In genomic region chr11:19200410-19201201, GRCh38 we compare ENCODE assay signal across 11 cellular contexts. TPM values are rescaled to one million over a fixed set of nuclear protein-coding genes. Genes with fewer than 3 reads are reported as not detected.
DNase-seq lines count a peak whose midpoint lies in the region; ATAC-seq, FAIRE-seq and TF ChIP-seq lines count a peak whose summit lies in the region.
"Had no signal": no experiment of that assay in that cellular context is flagged by ENCODE, and none has a peak within 500 bp of the region (broad histone marks: within the 10 kb centered on the region; RNA-seq: fewer than 3 reads in every experiment).

No MANE protein-coding gene starts in this region.

- peaks cover 3% of the 10 kb centered on the region for H3K27me3 Mint-ChIP-seq in activated CD8-positive, alpha-beta memory T cell treated with anti-CD3 and anti-CD28 coated beads, Interleukin-2, amount 10 ng/mL, durations not matched to agents 7 days and 5 days
- peaks cover 5% of the 10 kb centered on the region; the same call in 1 of the 2 replicates for H3K27me3 Mint-ChIP-seq in H9 (ENCODE audit: low read depth)

- DNase-seq in HPDE6-E6E7 (ENCODE audit: extremely low spot score) (peak; percentile 63), RWPE2 (ENCODE audit: low spot score) (no peak), fibroblast of pulmonary artery (ENCODE audit: low read depth) (peak; percentile 75), gastrocnemius medialis (peak; percentile 63 to 74), NCI-H774 (lab: John Stamatoyannopoulos, UW) (no peak), H9 (no peak), GM12892 (ENCODE audit: insufficient read length) (no peak)
- no peak for DNase-seq in activated CD8-positive, alpha-beta memory T cell treated with anti-CD3 and anti-CD28 coated beads, Interleukin-2, amount 10 ng/mL, durations not matched to agents 7 days and 5 days
- DNase-seq: activated CD8-positive, alpha-beta T cell treated with anti-CD3 and anti-CD28 coated beads for 36 hours had no signal

- no peak overlapping the region for H3K23ac ChIP-seq in H9 (ENCODE audit: insufficient read length, low read depth, low read length)

- H2BK5ac ChIP-seq in H9 (ENCODE audit: insufficient read length, low read length): no peak overlapping the region

- no peaks in the 10 kb centered on the region for H3K79me2 ChIP-seq in H9 (ENCODE audit: insufficient read depth, low read length)

- H3K14ac ChIP-seq in H9 (ENCODE audit: insufficient read depth, low read length): no peak overlapping the region

- TF ChIP-seq CTCF in RWPE2 (IDR thresholded peaks at IDR 0.05; ENCODE audit: poor library complexity, severe bottlenecking): no peak
- no peak for TF ChIP-seq CTCF in fibroblast of pulmonary artery (IDR thresholded peaks at IDR 0.05; ENCODE audit: low read length, missing control alignments)
- no peak for TF ChIP-seq CTCF in gastrocnemius medialis (IDR thresholded peaks at IDR 0.05 in 4 of 5, conservative IDR thresholded peaks at IDR 0.05 in 1 of 5)
- TF ChIP-seq CTCF in H9 (conservative IDR thresholded peaks at IDR 0.05): no peak

- H3K27ac ChIP-seq in RWPE2 (ENCODE audit: poor library complexity, severe bottlenecking) (no peak overlapping the region), gastrocnemius medialis (peak overlapping the region; percentile 90 to 94 (median 94)), H9 (ENCODE audit: insufficient read length, low read depth, low read length) (no peak overlapping the region)

- no peaks in the 10 kb centered on the region for H3K79me1 ChIP-seq in H9 (ENCODE audit: insufficient read depth, low read depth, low read length, poor library complexity, severe bottlenecking)

- CTCF ChIA-PET in activated CD8-positive, alpha-beta memory T cell treated with anti-CD3 and anti-CD28 coated beads, Interleukin-2, amount 10 ng/mL, durations not matched to agents 7 days and 5 days (lab: Charles Lee): interaction anchor here (0.7 kb wide), 1 partner anchor 10 kb away, joined by 3 read pairs; no protein-coding TSS in a partner anchor

- intact Hi-C loops in gastrocnemius medialis (cut with DNase I; ENCODE audit: low total_unique reads): no loop called here

- H3K4ac ChIP-seq in H9 (ENCODE audit: low read depth, low read length): no peak overlapping the region

- no peaks in the 10 kb centered on the region for H3K36me3 Mint-ChIP-seq in activated CD8-positive, alpha-beta memory T cell treated with anti-CD3 and anti-CD28 coated beads, Interleukin-2, amount 10 ng/mL, durations not matched to agents 7 days and 5 days
- peaks cover 0 to 3% (median 0%) of the 10 kb centered on the region in 3 experiments; a peak in 1 of 7 replicates for H3K36me3 Mint-ChIP-seq in H9 (ENCODE audit: insufficient read depth in 1 of 3, low read depth in 3 of 3)

- H2BK15ac ChIP-seq in H9 (ENCODE audit: low read depth, low read length): no peak overlapping the region

- no peak overlapping the region for H3K9ac ChIP-seq in H9 (ENCODE audit: extremely low read depth, insufficient read length, low read length)

- H3K27me3 ChIP-seq in RWPE2 (ENCODE audit: insufficient read depth, poor library complexity, severe bottlenecking) (no peaks in the 10 kb centered on the region), gastrocnemius medialis (no peaks in the 10 kb centered on the region), H9 (ENCODE audit: insufficient read depth, low read length) (no peaks in the 10 kb centered on the region)

- no peaks in the 10 kb centered on the region for H3K9me3 Mint-ChIP-seq in activated CD8-positive, alpha-beta memory T cell treated with anti-CD3 and anti-CD28 coated beads, Interleukin-2, amount 10 ng/mL, durations not matched to agents 7 days and 5 days (ENCODE audit: low read depth)
- peaks cover 0 to 7% of the 10 kb centered on the region in 2 experiments; a peak in 2 of 5 replicates for H3K9me3 Mint-ChIP-seq in H9
- H3K9me3 Mint-ChIP-seq: activated CD8-positive, alpha-beta T cell treated with anti-CD3 and anti-CD28 coated beads for 36 hours; central memory CD8-positive, alpha-beta T cell had no signal

- H3K9me3 ChIP-seq in RWPE2 (ENCODE audit: severe bottlenecking): no peaks in the 10 kb centered on the region
- no peaks in the 10 kb centered on the region for H3K9me3 ChIP-seq in gastrocnemius medialis
- no peaks in the 10 kb centered on the region for H3K9me3 ChIP-seq in H9 (ENCODE audit: control insufficient read depth, low read depth, low read length)

- H3K18ac ChIP-seq in H9 (ENCODE audit: insufficient read length, low read depth, low read length): no peak overlapping the region

- ATAC-seq in RWPE2 (ENCODE audit: low read depth): peak; percentile 85
- ATAC-seq in gastrocnemius medialis: peak; percentile 65 to 69
- ATAC-seq in activated CD8-positive, alpha-beta memory T cell treated with anti-CD3 and anti-CD28 coated beads, Interleukin-2, amount 10 ng/mL, durations not matched to agents 7 days and 5 days: no peak
- ATAC-seq: activated CD8-positive, alpha-beta T cell treated with anti-CD3 and anti-CD28 coated beads for 36 hours had no signal

- H3K4me3 ChIP-seq in RWPE2 (ENCODE audit: severe bottlenecking) (no peak overlapping the region), fibroblast of pulmonary artery (replicated peaks; ENCODE audit: low read depth, low read length) (no peak overlapping the region), gastrocnemius medialis (peak overlapping the region in 3 of 4 donors; percentile 34 to 42 (median 37))

- H3T11ph ChIP-seq in H9 (ENCODE audit: low read length): no peak overlapping the region

- no peak overlapping the region for H3K27ac Mint-ChIP-seq in activated CD8-positive, alpha-beta memory T cell treated with anti-CD3 and anti-CD28 coated beads, Interleukin-2, amount 10 ng/mL, durations not matched to agents 7 days and 5 days
- H3K27ac Mint-ChIP-seq in H9: no peak overlapping the region
- H3K27ac Mint-ChIP-seq: activated CD8-positive, alpha-beta T cell treated with anti-CD3 and anti-CD28 coated beads for 36 hours had no signal

- no peaks in the 10 kb centered on the region for H3K23me2 ChIP-seq in H9 (ENCODE audit: insufficient read length, low read depth, low read length, poor library complexity, severe bottlenecking)

- peaks cover 2% of the 10 kb centered on the region for H3K4me1 Mint-ChIP-seq in activated CD8-positive, alpha-beta memory T cell treated with anti-CD3 and anti-CD28 coated beads, Interleukin-2, amount 10 ng/mL, durations not matched to agents 7 days and 5 days
- no peaks in the 10 kb centered on the region for H3K4me1 Mint-ChIP-seq in H9
- H3K4me1 Mint-ChIP-seq: central memory CD8-positive, alpha-beta T cell had no signal

- H2BK120ac ChIP-seq in H9 (ENCODE audit: low read depth, low read length, poor library complexity, severe bottlenecking): no peak overlapping the region

- WGBS in H9 (ENCODE audit: extremely low coverage, insufficient read length, low lambda C conversion rate): no CpG with 5 or more reads among the region's 6 CpGs

- H2AFZ ChIP-seq in H9 (ENCODE audit: low read length): no peak overlapping the region

- H3K4me1 ChIP-seq in RWPE2 (ENCODE audit: insufficient read depth, poor library complexity, severe bottlenecking): peaks cover 6% of the 10 kb centered on the region
- H3K4me1 ChIP-seq in gastrocnemius medialis: peaks cover 39 to 45% of the 10 kb centered on the region in 2 donors
- no peaks in the 10 kb centered on the region for H3K4me1 ChIP-seq in H9 (ENCODE audit: insufficient read depth, low read length)

- no peak overlapping the region for H2AK5ac ChIP-seq in H9 (ENCODE audit: insufficient read length, low read length)

- H3K36me3 ChIP-seq in RWPE2 (ENCODE audit: low read depth): no peaks in the 10 kb centered on the region
- no peaks in the 10 kb centered on the region for H3K36me3 ChIP-seq in gastrocnemius medialis

- H4K5ac ChIP-seq in H9 (ENCODE audit: insufficient read length, low read depth, low read length): no peak overlapping the region

- in situ Hi-C loops in gastrocnemius medialis (cut with MboI; ENCODE audit: low sequenced_read_pairs in 4 of 4): no loop called here

- FAIRE-seq in GM12892 (lab: Jason Lieb, UNC): no peak
- FAIRE-seq: islet of Langerhans had no signal

- no peak overlapping the region for H2BK20ac ChIP-seq in H9 (ENCODE audit: low read depth, low read length, poor library complexity, severe bottlenecking)

- no peak overlapping the region for H3K4me3 Mint-ChIP-seq in activated CD8-positive, alpha-beta memory T cell treated with anti-CD3 and anti-CD28 coated beads, Interleukin-2, amount 10 ng/mL, durations not matched to agents 7 days and 5 days
- no peak overlapping the region for H3K4me3 Mint-ChIP-seq in H9
- H3K4me3 Mint-ChIP-seq: activated CD8-positive, alpha-beta T cell treated with anti-CD3 and anti-CD28 coated beads for 36 hours; central memory CD8-positive, alpha-beta T cell had no signal

- TF ChIP-seq POLR2A in gastrocnemius medialis (IDR thresholded peaks at IDR 0.05) (peak in 1 of 2 donors; percentile 2), GM12892 (IDR thresholded peaks at IDR 0.05; ENCODE audit: low read depth, low read length) (no peak)

- H3K56ac ChIP-seq in H9 (ENCODE audit: insufficient read length, low read depth, low read length): no peak overlapping the region

- no peak overlapping the region for H4K91ac ChIP-seq in H9 (ENCODE audit: insufficient read length, low read depth, low read length)

- H3K4me2 ChIP-seq in H9 (ENCODE audit: insufficient read depth, insufficient read length, low read length): no peak overlapping the region

- no peak overlapping the region for H2BK12ac ChIP-seq in H9 (ENCODE audit: insufficient read length, low read depth, low read length)

- H4K8ac ChIP-seq in H9 (replicated peaks; ENCODE audit: insufficient read length, low read depth, low read length): no peak overlapping the region

- no peaks in the 10 kb centered on the region for H4K20me1 ChIP-seq in H9 (ENCODE audit: control insufficient read depth, insufficient read depth, insufficient read length)

RNA-seq across cellular contexts. Expression of gene CSRP3, which starts 1.2 kb away (rescaled TPM):
- total RNA-seq in gastrocnemius medialis (100 to 1,000 TPM in 2 of 4 donors, 10 to 100 TPM in 1, 1 to 10 TPM in 1; 2.2 to 300 (median 89.5) TPM), H9 (2021) (not detected in 2 replicates)
- total RNA-seq in activated CD8-positive, alpha-beta memory T cell treated with anti-CD3 and anti-CD28 coated beads, Interleukin-2, amount 10 ng/mL, durations not matched to agents 7 days and 5 days: not detected
- polyA plus RNA-seq in GM12892 (2012; ENCODE audit: missing spikeins): not detected
- total RNA-seq: activated CD8-positive, alpha-beta T cell treated with anti-CD3 and anti-CD28 coated beads for 36 hours had no signal

RNA-seq across cellular contexts. Expression of gene E2F8, which starts 40.1 kb away (rescaled TPM):
- total RNA-seq in gastrocnemius medialis: under 1 TPM in 3 of 4 donors, not detected in 1; 0.39 to 0.80 (median 0.78) TPM
- 10 to 100 TPM; 32.9 to 46.9 TPM for total RNA-seq in activated CD8-positive, alpha-beta memory T cell treated with anti-CD3 and anti-CD28 coated beads, Interleukin-2, amount 10 ng/mL, durations not matched to agents 7 days and 5 days
- total RNA-seq in H9 (2021): 11.0 and 11.3 TPM in 2 replicates
- 10.2 TPM for polyA plus RNA-seq in GM12892 (2012; ENCODE audit: missing spikeins)

Comparison
In these comparisons a context has a peak if more than half of its experiments do, and no peak if none do; other contexts are left out.
1. DNase-seq: peak in HPDE6-E6E7 (single experiment), fibroblast of pulmonary artery (single experiment) and gastrocnemius medialis (2 of 2); none in RWPE2 (single experiment), NCI-H774 (single experiment), activated CD8-positive, alpha-beta memory T cell treated with anti-CD3 and anti-CD28 coated beads, Interleukin-2, amount 10 ng/mL, durations not matched to agents 7 days and 5 days (single experiment), H9 (single experiment) and GM12892 (single experiment).
2. H3K27ac ChIP-seq: peak in gastrocnemius medialis (4 of 4); none in RWPE2 (single experiment) and H9 (single experiment).
3. H3K4me3 ChIP-seq: peak in gastrocnemius medialis (3 of 4); none in RWPE2 (single experiment) and fibroblast of pulmonary artery (single experiment).